ENCODE assay signal across 8 cellular contexts in the genomic region with DNA sequence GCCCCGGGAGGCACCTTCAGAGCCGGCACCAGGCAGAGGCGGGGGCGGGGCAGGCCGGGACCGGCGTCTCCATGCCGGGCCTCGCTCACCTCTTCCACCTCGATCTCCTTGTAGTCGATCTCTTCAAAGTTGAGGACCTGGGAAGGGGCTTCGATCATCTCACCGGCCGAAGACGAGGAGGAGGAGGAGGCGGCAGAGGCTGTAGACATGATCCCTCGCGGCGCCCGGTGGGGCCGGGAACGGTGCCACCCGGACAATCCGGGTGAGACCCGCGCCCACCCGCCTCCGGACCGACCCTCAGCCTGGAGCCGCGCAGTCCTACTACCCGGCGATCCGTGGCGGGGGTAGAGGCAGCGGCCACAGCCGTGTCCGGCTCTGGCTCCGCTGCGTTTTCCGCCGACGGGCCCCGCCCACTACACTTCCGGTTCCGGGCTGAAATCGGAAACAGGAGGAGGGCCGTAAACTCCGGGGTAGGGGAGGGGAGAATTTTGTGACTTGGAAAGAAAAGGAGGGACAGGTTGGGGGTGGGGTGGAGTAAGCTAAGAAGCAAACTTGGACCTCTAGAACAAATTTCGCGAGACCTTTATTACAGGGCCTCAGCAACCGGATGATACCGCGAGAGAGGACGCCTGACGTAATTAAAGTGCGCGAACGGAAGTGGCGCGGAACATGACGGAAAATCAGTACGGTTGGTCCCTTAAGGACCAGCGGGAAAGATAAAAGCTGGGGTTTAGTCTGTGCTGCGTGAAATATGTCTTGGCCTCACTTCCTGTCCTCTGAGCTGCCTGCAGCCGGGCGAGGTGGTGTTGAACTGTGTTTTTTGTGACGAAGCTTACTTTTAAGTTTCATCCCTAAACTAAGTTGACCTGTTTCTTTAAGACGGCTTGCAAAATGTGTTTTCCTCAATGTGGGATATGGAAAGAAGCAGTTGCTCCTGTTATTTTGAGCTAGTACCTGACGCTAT. TPM values are rescaled to one million over a fixed set of nuclear protein-coding genes. Genes with fewer than 3 reads are reported as not detected.
DNase-seq lines count a peak whose midpoint lies in the region; ATAC-seq and TF ChIP-seq lines count a peak whose summit lies in the region.

TSS of gene MAP3K7 (minus strand) at position 398 of the 964 bp plus-strand sequence. CDS start at position 209, 189 bp downstream.

- POLR2A ChIA-PET in activated CD8-positive, alpha-beta memory T cell treated with anti-CD3 and anti-CD28 coated beads for 36 hours (lab: Charles Lee) = interaction anchor here (0.7 to 1.5 kb wide), 2 partner anchors 24 to 551 kb away, joined by 3 to 5 read pairs; no protein-coding TSS in a partner anchor

- H3K4me1 Mint-ChIP-seq in effector memory CD8-positive, alpha-beta T cell (ENCODE audit: low read depth in 2 of 2) = peaks cover 25 to 35% of the 10 kb centered on the region in 2 donors

- peak; percentile 83 for DNase-seq in CMK (ENCODE audit: low read depth)
- peak; percentile 84 for DNase-seq in GM20000 (ENCODE audit: low spot score)
- peak; percentile 96 for DNase-seq in HT-29 (ENCODE audit: low spot score)
- peak; percentile 88 to 93 for DNase-seq in NOMO-1 (lab: John Stamatoyannopoulos, UW; ENCODE audit: unreplicated experiment in 2 of 2)
- DNase-seq in effector memory CD8-positive, alpha-beta T cell = peak; percentile 94 to 98 (median 95)
- DNase-seq in medulla oblongata (ENCODE audit: extremely low spot score) = peak; percentile 96
- DNase-seq in stimulated activated CD8-positive, alpha-beta memory T cell treated with anti-CD3 and anti-CD28 coated beads, Interleukin-12 subunit alpha, Interleukin-12 subunit beta, amount 100 ng/mL, for 1 hour (ENCODE audit: low read depth) = peak; percentile 92

- H3K27me3 Mint-ChIP-seq in effector memory CD8-positive, alpha-beta T cell = peaks cover 8 to 15% of the 10 kb centered on the region in 2 donors

- H3K4me3 Mint-ChIP-seq in effector memory CD8-positive, alpha-beta T cell = peak within 1 kb of the TSS; percentile 95 to 96

- CTCF ChIA-PET in activated CD8-positive, alpha-beta memory T cell treated with anti-CD3 and anti-CD28 coated beads for 36 hours (lab: Charles Lee) = no interaction called here

- no peak for TF ChIP-seq CTCF in GM20000 (IDR thresholded peaks at IDR 0.05; ENCODE audit: extremely low read depth, missing control alignments)

- no peaks in the 10 kb centered on the region for H3K9me3 Mint-ChIP-seq in effector memory CD8-positive, alpha-beta T cell

- peak; percentile 83 for ATAC-seq in effector memory CD8-positive, alpha-beta T cell (replicated peaks)

- H3K27ac Mint-ChIP-seq in effector memory CD8-positive, alpha-beta T cell = peak within 1 kb of the TSS; percentile 99

- peaks cover 16% of the 10 kb centered on the region for H3K36me3 Mint-ChIP-seq in effector memory CD8-positive, alpha-beta T cell (ENCODE audit: insufficient read depth)

RNA-seq across cellular contexts. Expression of gene MAP3K7, which starts in this region (rescaled TPM):
- total RNA-seq in HT-29 (2014; rRNA removed; shearing (Covaris generic)) = 10.9 and 12.7 TPM in 2 replicates
- total RNA-seq in activated CD8-positive, alpha-beta memory T cell treated with anti-CD3 and anti-CD28 coated beads for 36 hours = 10 to 100 TPM; 24.2 to 24.4 TPM

Comparison
In these comparisons a context has a peak if more than half of its experiments do, and no peak if none do; other contexts are left out.
1. Peak in every context shown above with its lines: DNase-seq and ATAC-seq.